ENCODE assay signal across 8 cellular contexts in genomic region chr12:57591567-57592325, GRCh38. TPM values are rescaled to one million over a fixed set of nuclear protein-coding genes. Genes with fewer than 3 reads are reported as not detected.
DNase-seq lines count a peak whose midpoint lies in the region; TF ChIP-seq lines count a peak whose summit lies in the region.

No MANE protein-coding gene starts in this region.

- in situ Hi-C loops in astrocyte of the cerebellum (cut with HindIII; ENCODE audit: low sequenced_read_pairs) = no loop called here

- H3K4me3 ChIP-seq in astrocyte of the cerebellum (ENCODE audit: low read depth, low read length) (peak overlapping the region; percentile 83), iPS-18c (ENCODE audit: insufficient read depth, low read depth, low read length) (peak overlapping the region; percentile 92), skeletal muscle tissue (ENCODE audit: low read length in 3 of 3) (peak overlapping the region; percentile 82 to 90 (median 88))

- no peaks in the 10 kb centered on the region for H3K27me3 Mint-ChIP-seq in activated CD4-positive, alpha-beta T cell treated with anti-CD3 and anti-CD28 coated beads, Interleukin-2, amount 10 ng/mL, durations not matched to agents 24 days and 14 days

- H3K4me1 ChIP-seq in skeletal muscle tissue (ENCODE audit: control insufficient read depth in 3 of 3, insufficient read depth in 3 of 3, low read length in 3 of 3) = peaks cover 11 to 21% (median 13%) of the 10 kb centered on the region in 3 donors

- H3K4me1 Mint-ChIP-seq in activated CD4-positive, alpha-beta T cell treated with anti-CD3 and anti-CD28 coated beads, Interleukin-2, amount 10 ng/mL, durations not matched to agents 24 days and 14 days = peaks cover 25% of the 10 kb centered on the region

- peaks cover 0 to 10% (median 6%) of the 10 kb centered on the region in 3 donors for H3K27me3 ChIP-seq in skeletal muscle tissue (ENCODE audit: control insufficient read depth in 3 of 3, insufficient read depth in 3 of 3, low read length in 3 of 3)

- no peaks in the 10 kb centered on the region for H3K9me3 Mint-ChIP-seq in activated CD4-positive, alpha-beta T cell treated with anti-CD3 and anti-CD28 coated beads, Interleukin-2, amount 10 ng/mL, durations not matched to agents 24 days and 14 days

- peak overlapping the region; percentile 76 for H3K27ac Mint-ChIP-seq in activated CD4-positive, alpha-beta T cell treated with anti-CD3 and anti-CD28 coated beads, Interleukin-2, amount 10 ng/mL, durations not matched to agents 24 days and 14 days

- H3K9me3 ChIP-seq in iPS-18c (ENCODE audit: control insufficient read depth, insufficient read depth, low read length) (no peaks in the 10 kb centered on the region), skeletal muscle tissue (ENCODE audit: control insufficient read depth in 3 of 3, low read length in 3 of 3) (no peaks in the 10 kb centered on the region)

- H3K9ac ChIP-seq in skeletal muscle tissue (ENCODE audit: low read depth in 1 of 3, low read length in 3 of 3) = peak overlapping the region; percentile 65 to 87 (median 69)

- H3K27ac ChIP-seq in skeletal muscle tissue (ENCODE audit: low read depth, low read length) = peak overlapping the region; percentile 16

- no peak for DNase-seq in activated CD4-positive, alpha-beta T cell treated with anti-CD3 and anti-CD28 coated beads, Interleukin-2, amount 10 ng/mL, durations not matched to agents 24 days and 14 days
- no peak for DNase-seq in activated CD4-positive, alpha-beta T cell treated with anti-CD3 and anti-CD28 coated beads for 4 hours
- DNase-seq in HuH-7 (ENCODE audit: low spot score) (peak; percentile 53), astrocyte of the cerebellum (ENCODE audit: low read depth) (no peak)
- no peak for DNase-seq in activated CD8-positive, alpha-beta memory T cell treated with anti-CD3 and anti-CD28 coated beads, Interleukin-2, amount 50 U/mL, for 48 hours
- no peak for DNase-seq in activated CD4-positive, CD25-positive, alpha-beta regulatory T cell (lab: John Stamatoyannopoulos, UW)

- peak overlapping the region; percentile 89 for H3K4me3 Mint-ChIP-seq in activated CD4-positive, alpha-beta T cell treated with anti-CD3 and anti-CD28 coated beads, Interleukin-2, amount 10 ng/mL, durations not matched to agents 24 days and 14 days

- no peak for TF ChIP-seq CTCF in astrocyte of the cerebellum (IDR thresholded peaks at IDR 0.05; ENCODE audit: low read depth, low read length, missing control alignments)

- intact Hi-C loops in activated CD4-positive, alpha-beta T cell treated with anti-CD3 and anti-CD28 coated beads, Interleukin-2, amount 10 ng/mL, durations not matched to agents 24 days and 14 days (cut with micrococcal nuclease) = loop anchor here (1.0 to 2.0 kb wide), 6 partner anchors 13 to 113 kb away; partner anchors contain the start of genes ARHGAP9, B4GALNT1, DTX3 and MBD6

- H3K36me3 Mint-ChIP-seq in activated CD4-positive, alpha-beta T cell treated with anti-CD3 and anti-CD28 coated beads, Interleukin-2, amount 10 ng/mL, durations not matched to agents 24 days and 14 days (ENCODE audit: low read depth) = peaks cover 17% of the 10 kb centered on the region

- H3K36me3 ChIP-seq in skeletal muscle tissue (ENCODE audit: control insufficient read depth in 3 of 3, insufficient read depth in 3 of 3, low read length in 3 of 3) = peaks cover 0 to 9% (median 6%) of the 10 kb centered on the region in 3 donors

RNA-seq across cellular contexts. Expression of gene PIP4K2C, which starts 0.8 kb away (rescaled TPM):
- 21.5 and 23.0 TPM in 2 replicates for total RNA-seq in activated CD4-positive, alpha-beta T cell treated with anti-CD3 and anti-CD28 coated beads, Interleukin-2, amount 10 ng/mL, durations not matched to agents 24 days and 14 days
- 5.7 TPM for total RNA-seq in skeletal muscle tissue

RNA-seq across cellular contexts. Expression of gene DTX3, which starts 12.9 kb away (rescaled TPM):
- total RNA-seq in activated CD4-positive, alpha-beta T cell treated with anti-CD3 and anti-CD28 coated beads, Interleukin-2, amount 10 ng/mL, durations not matched to agents 24 days and 14 days = 15.9 and 18.3 TPM in 2 replicates
- total RNA-seq in skeletal muscle tissue = 7.8 TPM

RNA-seq across cellular contexts. Expression of gene ARHGEF25, which starts 19.5 kb away (rescaled TPM):
- 1.6 and 1.7 TPM in 2 replicates for total RNA-seq in activated CD4-positive, alpha-beta T cell treated with anti-CD3 and anti-CD28 coated beads, Interleukin-2, amount 10 ng/mL, durations not matched to agents 24 days and 14 days
- 23.0 TPM for total RNA-seq in skeletal muscle tissue

RNA-seq across cellular contexts. Expression of gene B4GALNT1, which starts 41.3 kb away (rescaled TPM):
- total RNA-seq in activated CD4-positive, alpha-beta T cell treated with anti-CD3 and anti-CD28 coated beads, Interleukin-2, amount 10 ng/mL, durations not matched to agents 24 days and 14 days = 4.6 and 5.7 TPM in 2 replicates
- 3.1 TPM for total RNA-seq in skeletal muscle tissue

RNA-seq across cellular contexts. Expression of gene KIF5A, which starts 41.9 kb away (rescaled TPM):
- total RNA-seq in activated CD4-positive, alpha-beta T cell treated with anti-CD3 and anti-CD28 coated beads, Interleukin-2, amount 10 ng/mL, durations not matched to agents 24 days and 14 days = 1.8 and 2.4 TPM in 2 replicates
- total RNA-seq in skeletal muscle tissue = under 0.01 TPM
